Comparison of ENCODE assay signal across 17 cellular contexts in the genomic region with DNA sequence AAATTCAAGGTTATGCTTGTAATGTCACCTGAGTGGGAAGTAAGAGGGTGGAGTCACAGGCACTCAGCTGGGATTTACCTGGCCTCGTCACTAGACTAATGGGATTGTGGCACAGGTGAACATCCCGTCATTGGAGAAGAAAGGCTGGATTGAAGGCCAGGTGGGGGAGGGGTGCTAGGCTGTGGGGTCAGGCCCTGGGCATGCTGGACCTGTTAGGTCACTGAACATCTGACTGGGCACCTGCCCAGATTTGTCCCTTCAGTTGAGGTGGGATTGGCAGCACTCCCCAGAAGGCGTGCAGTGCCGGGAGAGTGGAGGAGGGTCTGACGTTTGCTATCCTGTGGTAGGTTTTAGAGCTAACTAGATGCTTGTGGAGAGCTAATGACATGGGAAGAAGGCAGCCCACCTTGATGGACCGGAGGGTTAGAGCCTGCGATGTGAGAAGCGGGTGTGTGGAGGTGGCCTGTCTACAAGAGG.
A peak's percentile ranks its signal among the peaks of the same experiment; 100 is the strongest.
DNase-seq lines count a peak whose midpoint lies in the region; ATAC-seq and TF ChIP-seq lines count a peak whose summit lies in the region.
"Had no signal": no experiment of that assay in that cellular context is flagged by ENCODE, and none has a peak within 500 bp of the region (broad histone marks: within the 10 kb centered on the region; RNA-seq: fewer than 3 reads in every experiment).

No MANE protein-coding gene starts in this region.

- CTCF ChIA-PET in activated CD4-positive, alpha-beta T cell treated with anti-CD3 and anti-CD28 coated beads for 36 hours (lab: Charles Lee) = interaction anchor here (0.6 to 2.6 kb wide), 5 partner anchors 10 to 252 kb away, joined by 3 to 14 read pairs (median 8); no protein-coding TSS in a partner anchor
- CTCF ChIA-PET in Calu3 (lab: Charles Lee) = no interaction called here
- CTCF ChIA-PET in naive thymus-derived CD4-positive, alpha-beta T cell (lab: Charles Lee) = no interaction called here

- POLR2A ChIA-PET in activated CD4-positive, alpha-beta T cell treated with anti-CD3 and anti-CD28 coated beads for 36 hours (lab: Charles Lee) = interaction anchor here (1.3 to 1.6 kb wide), 5 partner anchors 10 to 532 kb away, joined by 3 to 14 read pairs (median 10); partner anchors contain the start of genes FUS and ZNF267
- POLR2A ChIA-PET in naive thymus-derived CD4-positive, alpha-beta T cell (lab: Charles Lee) = interaction anchor here (0.7 to 4.7 kb wide), 5 partner anchors 9 to 204 kb away, joined by 3 to 74 read pairs (median 8); partner anchors contain the start of gene RUSF1

- H3K27me3 Mint-ChIP-seq in activated CD4-positive, alpha-beta T cell treated with anti-CD3 and anti-CD28 coated beads for 36 hours = no peaks in the 10 kb centered on the region
- H3K27me3 Mint-ChIP-seq in Calu3 (ENCODE audit: unreplicated experiment) = no peaks in the 10 kb centered on the region
- H3K27me3 Mint-ChIP-seq in activated T-helper 17 cell treated with anti-CD3 and anti-CD28 coated beads, Interleukin-2, amount 50 U/mL, for 72 hours = no peaks in the 10 kb centered on the region
- no peaks in the 10 kb centered on the region for H3K27me3 Mint-ChIP-seq in naive thymus-derived CD4-positive, alpha-beta T cell

- no peak for ATAC-seq in activated CD4-positive, alpha-beta T cell treated with anti-CD3 and anti-CD28 coated beads for 36 hours
- ATAC-seq in activated T-helper 17 cell treated with anti-CD3 and anti-CD28 coated beads, Interleukin-2, amount 50 U/mL, for 72 hours (replicated peaks) = no peak
- no peak for ATAC-seq in naive thymus-derived CD4-positive, alpha-beta T cell
- no peak for ATAC-seq in HG02981 (IDR thresholded peaks at IDR 0.05; ENCODE audit: unreplicated experiment)

- peaks cover 49% of the 10 kb centered on the region for H3K36me3 Mint-ChIP-seq in activated CD4-positive, alpha-beta T cell treated with anti-CD3 and anti-CD28 coated beads for 36 hours (ENCODE audit: low read depth)
- peaks cover 36% of the 10 kb centered on the region for H3K36me3 Mint-ChIP-seq in Calu3 (ENCODE audit: insufficient read depth, unreplicated experiment)
- peaks cover 71% of the 10 kb centered on the region for H3K36me3 Mint-ChIP-seq in activated T-helper 17 cell treated with anti-CD3 and anti-CD28 coated beads, Interleukin-2, amount 50 U/mL, for 72 hours (ENCODE audit: low read depth)
- H3K36me3 Mint-ChIP-seq in naive thymus-derived CD4-positive, alpha-beta T cell = peaks cover 5 to 44% (median 30%) of the 10 kb centered on the region in 5 donors

- H3K27ac Mint-ChIP-seq in activated CD4-positive, alpha-beta T cell treated with anti-CD3 and anti-CD28 coated beads for 36 hours = peak overlapping the region; percentile 19
- H3K27ac Mint-ChIP-seq in Calu3 (ENCODE audit: unreplicated experiment) = peak overlapping the region; percentile 51
- peak overlapping the region; percentile 58 for H3K27ac Mint-ChIP-seq in activated T-helper 17 cell treated with anti-CD3 and anti-CD28 coated beads, Interleukin-2, amount 50 U/mL, for 72 hours
- H3K27ac Mint-ChIP-seq in naive thymus-derived CD4-positive, alpha-beta T cell = peak overlapping the region in 8 of 9 donors; percentile 13 to 99 (median 62)

- TF ChIP-seq CTCF in Calu3 (IDR thresholded peaks at IDR 0.05; ENCODE audit: unreplicated experiment) = no peak

- no peak for DNase-seq in activated CD4-positive, alpha-beta T cell treated with anti-CD3 and anti-CD28 coated beads for 36 hours
- DNase-seq in activated CD4-positive, alpha-beta T cell treated with anti-CD3 and anti-CD28 coated beads, Interleukin-2, amount 50 U/mL, for 1 hour = no peak
- DNase-seq in Calu3 (no peak), NCI-H446 treated with DMSO at 0.1 percent for 48 hours (lab: John Stamatoyannopoulos, UW) (no peak), OCI-M1 (lab: John Stamatoyannopoulos, UW) (no peak)
- no peak for DNase-seq in naive thymus-derived CD4-positive, alpha-beta T cell
- DNase-seq: GOT3; lower lobe of right lung; NCI-H226; NK-92 treated with Interleukin-12 subunit alpha and Interleukin-12 subunit beta, amount 100 ng/mL, for 24 hours; right cardiac atrium; SW 1271; WERI-Rb-1 had no signal

- H3K4me1 Mint-ChIP-seq in activated CD4-positive, alpha-beta T cell treated with anti-CD3 and anti-CD28 coated beads for 36 hours = peaks cover 54% of the 10 kb centered on the region
- peaks cover 14% of the 10 kb centered on the region for H3K4me1 Mint-ChIP-seq in Calu3 (ENCODE audit: low read depth, unreplicated experiment)
- H3K4me1 Mint-ChIP-seq in activated T-helper 17 cell treated with anti-CD3 and anti-CD28 coated beads, Interleukin-2, amount 50 U/mL, for 72 hours = peaks cover 36% of the 10 kb centered on the region
- H3K4me1 Mint-ChIP-seq in naive thymus-derived CD4-positive, alpha-beta T cell = peaks cover 41 to 70% (median 63%) of the 10 kb centered on the region in 7 donors

- H3K9me3 Mint-ChIP-seq in activated CD4-positive, alpha-beta T cell treated with anti-CD3 and anti-CD28 coated beads for 36 hours (ENCODE audit: low read depth) = no peaks in the 10 kb centered on the region
- no peaks in the 10 kb centered on the region for H3K9me3 Mint-ChIP-seq in Calu3 (ENCODE audit: low read depth, unreplicated experiment)
- H3K9me3 Mint-ChIP-seq in activated T-helper 17 cell treated with anti-CD3 and anti-CD28 coated beads, Interleukin-2, amount 50 U/mL, for 72 hours = no peaks in the 10 kb centered on the region
- no peaks in the 10 kb centered on the region for H3K9me3 Mint-ChIP-seq in naive thymus-derived CD4-positive, alpha-beta T cell

- intact Hi-C loops in activated CD4-positive, alpha-beta T cell treated with anti-CD3 and anti-CD28 coated beads for 36 hours (cut with DNase I, micrococcal nuclease) = loop anchor here (2.0 to 10.0 kb wide), 3 partner anchors 53 to 530 kb away; partner anchors contain the start of gene FUS (in 1 of the 2)
- intact Hi-C loops in Calu3 (cut with micrococcal nuclease; ENCODE audit: unreplicated experiment) = loop anchor here (5.0 to 10.0 kb wide), 3 partner anchors 57 to 225 kb away; no protein-coding TSS in a partner anchor
- intact Hi-C loops in naive thymus-derived CD4-positive, alpha-beta T cell (cut with micrococcal nuclease) = loop anchor here (5.0 to 10.0 kb wide), 3 partner anchors 235 to 640 kb away; partner anchors contain the start of genes FUS (in 1 of the 2), ZNF646 (in 1 of the 2) and ZNF668 (in 1 of the 2)

- H3K36me3 ChIP-seq in naive thymus-derived CD4-positive, alpha-beta T cell (ENCODE audit: control insufficient read depth in 2 of 3, insufficient read depth in 3 of 3, low read length in 3 of 3) = peaks cover 0 to 32% (median 3%) of the 10 kb centered on the region in 3 experiments

- no peaks in the 10 kb centered on the region for H3K27me3 ChIP-seq in naive thymus-derived CD4-positive, alpha-beta T cell (ENCODE audit: control insufficient read depth in 2 of 2, insufficient read depth in 2 of 2, low read length in 2 of 2)
- H3K27me3 ChIP-seq: vagina had no signal

- no TSS peak for BruUV-seq in Calu3 (replicated peaks; lab: Mats Ljungman, UMichigan)

- H3K27ac ChIP-seq in naive thymus-derived CD4-positive, alpha-beta T cell (ENCODE audit: low read depth, low read length) = no peak overlapping the region
- H3K27ac ChIP-seq: A549, vagina, WERI-Rb-1 had no signal

- peak overlapping the region; percentile 20 for H3K4me3 Mint-ChIP-seq in activated CD4-positive, alpha-beta T cell treated with anti-CD3 and anti-CD28 coated beads for 36 hours
- H3K4me3 Mint-ChIP-seq in Calu3 (ENCODE audit: low read depth, unreplicated experiment) = peak overlapping the region; percentile 22
- H3K4me3 Mint-ChIP-seq in activated T-helper 17 cell treated with anti-CD3 and anti-CD28 coated beads, Interleukin-2, amount 50 U/mL, for 72 hours = peak overlapping the region; percentile 83
- H3K4me3 Mint-ChIP-seq in naive thymus-derived CD4-positive, alpha-beta T cell = peak overlapping the region in 9 of 10 donors; percentile 15 to 99 (median 56)

- no peak overlapping the region for H3K4me3 ChIP-seq in naive thymus-derived CD4-positive, alpha-beta T cell (ENCODE audit: low read length)

- H3K4me1 ChIP-seq in naive thymus-derived CD4-positive, alpha-beta T cell (ENCODE audit: control insufficient read depth in 2 of 2, insufficient read depth in 2 of 2, low read length in 2 of 2) = peaks cover 15 to 38% of the 10 kb centered on the region in 2 donors

- no peaks in the 10 kb centered on the region for H3K9me3 ChIP-seq in naive thymus-derived CD4-positive, alpha-beta T cell (ENCODE audit: control insufficient read depth in 2 of 3, low read length in 3 of 3)
- H3K9me3 ChIP-seq: lower lobe of right lung, vagina had no signal

Comparison
In these comparisons a context has a peak if more than half of its experiments do, and no peak if none do; other contexts are left out.
1. H3K4me3 Mint-ChIP-seq: peak in every context shown above with its lines; median percentile 83 in activated T-helper 17 cell treated with anti-CD3 and anti-CD28 coated beads, Interleukin-2, amount 50 U/mL, for 72 hours; 56 in naive thymus-derived CD4-positive, alpha-beta T cell; 22 in Calu3; 20 in activated CD4-positive, alpha-beta T cell treated with anti-CD3 and anti-CD28 coated beads for 36 hours.